ENCODE assay signal across 8 cellular contexts in the genomic region with DNA sequence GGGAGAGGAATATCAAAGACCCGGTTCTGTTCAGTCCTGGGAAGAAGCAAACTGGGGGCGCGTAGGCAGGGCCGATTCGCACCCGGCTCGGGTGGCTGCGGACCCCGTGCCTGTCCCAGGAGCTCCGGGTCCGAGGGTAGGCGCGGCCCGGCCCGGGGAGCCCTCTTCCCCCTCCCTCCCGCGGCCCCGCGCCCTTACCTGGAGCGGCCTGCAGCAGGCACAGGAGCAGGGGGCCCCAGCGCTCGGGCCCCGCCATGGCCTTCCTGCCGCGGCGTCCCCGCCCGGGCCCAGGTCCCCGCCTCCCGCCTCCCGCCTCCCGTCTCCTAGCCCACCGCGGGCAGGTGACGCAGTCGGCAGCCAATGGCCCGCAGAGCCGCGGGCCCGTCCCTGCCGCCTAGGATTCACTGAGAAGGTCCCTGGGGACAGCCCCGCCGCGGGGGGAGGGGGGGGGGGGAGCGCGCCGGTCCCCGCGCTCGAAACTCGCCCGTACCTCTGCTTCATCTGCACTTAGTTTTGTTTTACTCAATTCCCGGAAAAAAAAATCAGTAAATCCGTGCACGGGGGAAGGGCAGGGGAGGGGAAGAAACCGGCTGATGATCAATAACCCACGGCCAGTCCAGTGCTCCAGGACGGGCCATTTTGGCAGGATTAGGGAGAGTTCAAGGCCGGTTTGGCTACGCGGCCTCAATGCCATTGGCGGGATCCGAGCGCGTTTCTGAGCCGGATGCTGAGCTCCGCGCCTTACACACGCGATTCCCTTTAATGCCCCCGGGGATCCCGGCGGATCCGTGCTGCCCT. TPM values are rescaled to one million over a fixed set of nuclear protein-coding genes. Genes with fewer than 3 reads are reported as not detected.
A peak's percentile ranks its signal among the peaks of the same experiment; 100 is the strongest.
DNase-seq lines count a peak whose midpoint lies in the region; ATAC-seq and TF ChIP-seq lines count a peak whose summit lies in the region.

A gene (minus strand): TSS at position 297 of the 798 bp plus-strand sequence. CDS start 41 bp downstream, at position 256.

- TF ChIP-seq CTCF in AG04449 (IDR thresholded peaks at IDR 0.05; ENCODE audit: insufficient read depth, low read length, missing control alignments) (no peak), GM20000 (IDR thresholded peaks at IDR 0.05; ENCODE audit: extremely low read depth, missing control alignments) (no peak), fibroblast of the aortic adventitia (IDR thresholded peaks at IDR 0.05; ENCODE audit: insufficient read depth, low read length) (no peak), testis (IDR thresholded peaks at IDR 0.05) (no peak)

- peaks cover 4% of the 10 kb centered on the region for H3K9me3 Mint-ChIP-seq in activated T-cell treated with anti-CD3 and anti-CD28 coated beads, Interleukin-2, amount 50 U/mL, for 4 hours

- H3K36me3 Mint-ChIP-seq in activated T-cell treated with anti-CD3 and anti-CD28 coated beads, Interleukin-2, amount 50 U/mL, for 4 hours (ENCODE audit: insufficient read depth), result no peaks in the 10 kb centered on the region

- peak; percentile 87 to 88 for ATAC-seq in activated T-cell treated with anti-CD3 and anti-CD28 coated beads, Interleukin-2, amount 50 U/mL, for 4 hours
- no peak for ATAC-seq in GM19455 (IDR thresholded peaks at IDR 0.05; ENCODE audit: unreplicated experiment)

- H3K4me3 ChIP-seq in AG04449 (ENCODE audit: low read depth, low read length) (peak within 1 kb of the TSS; percentile 48), fibroblast of the aortic adventitia (ENCODE audit: low read depth, low read length) (peak within 1 kb of the TSS; percentile 53), testis (peak within 1 kb of the TSS; percentile 54 to 63)

- POLR2A ChIA-PET in AG04449 (lab: Yijun Ruan, JAX), result no interaction called here

- peaks cover 2% of the 10 kb centered on the region for H3K27me3 Mint-ChIP-seq in activated T-cell treated with anti-CD3 and anti-CD28 coated beads, Interleukin-2, amount 50 U/mL, for 4 hours (ENCODE audit: low read depth)

- DNase-seq in AG04449 (ENCODE audit: low read depth, low spot score) (no peak), GM20000 (ENCODE audit: low spot score) (peak; percentile 96), NCI-H510A (lab: John Stamatoyannopoulos, UW) (peak; percentile 80), fibroblast of the aortic adventitia (ENCODE audit: low read depth) (peak; percentile 12), nucleus accumbens (lab: John Stamatoyannopoulos, UW) (peak in 37 of 56 donors; percentile 4 to 76 (median 31)), testis (peak; percentile 56)
- peak; percentile 67 for DNase-seq in activated T-cell treated with anti-CD3 and anti-CD28 coated beads, Interleukin-2, amount 50 U/mL, for 4 hours

- H3K36me3 ChIP-seq in testis (ENCODE audit: low read depth, missing control alignments), result no peaks in the 10 kb centered on the region

- no peaks in the 10 kb centered on the region for H3K4me1 ChIP-seq in testis

- peaks cover 45% of the 10 kb centered on the region for H3K4me1 Mint-ChIP-seq in activated T-cell treated with anti-CD3 and anti-CD28 coated beads, Interleukin-2, amount 50 U/mL, for 4 hours (ENCODE audit: low read depth)

- CTCF ChIA-PET in AG04449 (lab: Yijun Ruan, JAX), result interaction anchor here (1.4 to 6.3 kb wide), 6 partner anchors 13 to 400 kb away, joined by 3 to 79 read pairs (median 9); no protein-coding TSS in a partner anchor

- WGBS in testis, 2 donors, result 0 to 2% methylated on average over 28 to 47 of the region's 74 CpGs

- H3K4me3 Mint-ChIP-seq in activated T-cell treated with anti-CD3 and anti-CD28 coated beads, Interleukin-2, amount 50 U/mL, for 4 hours, result peak within 1 kb of the TSS; percentile 79

- no peak for TF ChIP-seq POLR2A in testis (IDR thresholded peaks at IDR 0.05)

- H3K9me3 ChIP-seq in testis, result no peaks in the 10 kb centered on the region

- H3K27ac ChIP-seq in testis, result no peak within 1 kb of the TSS

- no peaks in the 10 kb centered on the region for H3K27me3 ChIP-seq in testis

- intact Hi-C loops in testis (cut with DNase I; ENCODE audit: low total_unique reads), result no loop called here

RNA-seq across cellular contexts. Expression of the gene that starts here (rescaled TPM):
- total RNA-seq in activated T-cell treated with anti-CD3 and anti-CD28 coated beads, Interleukin-2, amount 50 U/mL, for 4 hours, result 1 to 10 TPM; 3.4 to 5.1 (median 4.6) TPM
- total RNA-seq in fibroblast of the aortic adventitia (ENCODE audit: low replicate concordance) (0.36 TPM in 1 of 2 replicates, not detected in the other), testis (1 to 10 TPM in 1 of 2 donors, under 1 TPM in 1; 0.63 to 1.6 TPM)
- polyA plus RNA-seq in testis (ENCODE audit: insufficient read depth, low read depth, low replicate concordance), result 1.5 TPM

Comparison
In these comparisons a context has a peak if more than half of its experiments do, and no peak if none do; other contexts are left out.
1. Peak in DNase-seq and H3K4me3 ChIP-seq in fibroblast of the aortic adventitia; RNA of the gene not detected or under 1 TPM.